Comparison of ENCODE assay signal across 23 cellular contexts in genomic region chr3:78847603-78848002, GRCh38.
A peak's percentile ranks its signal among the peaks of the same experiment; 100 is the strongest.
DNase-seq lines count a peak whose midpoint lies in the region; ATAC-seq, FAIRE-seq and TF ChIP-seq lines count a peak whose summit lies in the region.
"Had no signal": no experiment of that assay in that cellular context is flagged by ENCODE, and none has a peak within 500 bp of the region (broad histone marks: within the 10 kb centered on the region; RNA-seq: fewer than 3 reads in every experiment).

No MANE protein-coding gene starts in this region.

- H3K9me3 Mint-ChIP-seq in mesothelial cell of epicardium: no peaks in the 10 kb centered on the region
- H3K9me3 Mint-ChIP-seq: HFFc6 had no signal

- in situ Hi-C loops in HepG2 (cut with HindIII; ENCODE audit: extremely low pct_ligation_motif_present, low pct_unique_long_range_greater_than_20kb): no loop called here

- peak overlapping the region; percentile 80 for H3K27ac Mint-ChIP-seq in mesothelial cell of epicardium
- H3K27ac Mint-ChIP-seq: CD4-positive, CD25-positive, alpha-beta regulatory T cell; CD8-positive, alpha-beta memory T cell had no signal

- peaks cover 57% of the 10 kb centered on the region for H3K4me1 Mint-ChIP-seq in mesothelial cell of epicardium
- H3K4me1 Mint-ChIP-seq: CD8-positive, alpha-beta memory T cell had no signal

- TF ChIP-seq RAD21 in HepG2 (CRISPR knock-in tag; IDR thresholded peaks at IDR 0.05): no peak

- H3K9me3 ChIP-seq in HepG2 (ENCODE audit: low read length) (no peaks in the 10 kb centered on the region), right lobe of liver (no peaks in the 10 kb centered on the region), keratinocyte (ENCODE audit: control insufficient read depth, low read depth, low read length) (no peaks in the 10 kb centered on the region)
- H3K9me3 ChIP-seq: BE2C had no signal

- ATAC-seq in HepG2 (no peak), right lobe of liver (no peak)
- ATAC-seq: GM12878, HCT116 had no signal

- H3K36me3 ChIP-seq in HepG2 (replicated peaks in 1 of 2; ENCODE audit: control insufficient read depth in 1 of 2, insufficient read depth in 2 of 2, low read length in 2 of 2): no peaks in the 10 kb centered on the region; a peak in 1 of 5 replicates
- no peaks in the 10 kb centered on the region for H3K36me3 ChIP-seq in right lobe of liver
- H3K36me3 ChIP-seq in keratinocyte (ENCODE audit: control insufficient read depth in 2 of 2, extremely low read depth in 1 of 2, insufficient read depth in 2 of 2, low read length in 2 of 2): no peaks in the 10 kb centered on the region
- H3K36me3 ChIP-seq: BE2C had no signal

- H3K27ac ChIP-seq in HepG2 (ENCODE audit: extremely low read length, insufficient read depth, low read length) (peak overlapping the region; percentile 90), right lobe of liver (no peak overlapping the region), keratinocyte (ENCODE audit: control insufficient read depth, insufficient read depth, low read length) (no peak overlapping the region)
- H3K27ac ChIP-seq: HL-60 had no signal

- H4K20me1 ChIP-seq in HepG2 (ENCODE audit: insufficient read depth, low read length) (no peaks in the 10 kb centered on the region), keratinocyte (ENCODE audit: control insufficient read depth, extremely low read depth, insufficient read depth, low read length) (no peaks in the 10 kb centered on the region)

- H3K27me3 Mint-ChIP-seq in mesothelial cell of epicardium (ENCODE audit: low read depth): no peaks in the 10 kb centered on the region
- H3K27me3 Mint-ChIP-seq: CD4-positive, CD25-positive, alpha-beta regulatory T cell; CD8-positive, alpha-beta memory T cell had no signal

- no peak for DNase-seq in HepG2 (ENCODE audit: low spot score)
- DNase-seq in right lobe of liver: no peak
- no peak for DNase-seq in keratinocyte (ENCODE audit: low read depth, low spot score)
- no peak for DNase-seq in mesothelial cell of epicardium (ENCODE audit: low spot score in 2 of 2, unreplicated experiment in 2 of 2)
- DNase-seq in NCI-H69 (lab: John Stamatoyannopoulos, UW): no peak
- no peak for DNase-seq in central memory CD4-positive, alpha-beta T cell
- no peak for DNase-seq in SIG-M5 (lab: John Stamatoyannopoulos, UW)
- DNase-seq: 8988T; BE2C; C1 segment of cervical spinal cord; CD4-positive, CD25-positive, alpha-beta regulatory T cell; CD8-positive, alpha-beta memory T cell; COR-L47; DMS 273 treated with DMSO at 0.1 percent for 48 hours; DMS53; DND-41; EL; GOT3; H7; HFFc6 had no signal

- H3K79me2 ChIP-seq in HepG2 (ENCODE audit: insufficient read depth, low read length) (peaks cover 56% of the 10 kb centered on the region), keratinocyte (ENCODE audit: control insufficient read depth, insufficient read depth, low read length) (no peaks in the 10 kb centered on the region)

- H3K4me1 ChIP-seq in HepG2 (ENCODE audit: insufficient read depth, low read length) (peaks cover 81% of the 10 kb centered on the region), right lobe of liver (peaks cover 0 to 44% (median 8%) of the 10 kb centered on the region in 4 donors), keratinocyte (ENCODE audit: control insufficient read depth, extremely low read depth, insufficient read depth, low read length) (peaks cover 16% of the 10 kb centered on the region)

- TF ChIP-seq POLR2A in HepG2 (IDR thresholded peaks at IDR 0.05; ENCODE audit: insufficient read depth in 1 of 2, low read depth in 2 of 2, low read length in 2 of 2) (no peak), right lobe of liver (IDR thresholded peaks at IDR 0.05) (no peak)

- intact Hi-C loops in HepG2 (cut with micrococcal nuclease; ENCODE audit: unreplicated experiment) (loop anchor here (2.0 to 5.0 kb wide), 5 partner anchors 15 to 140 kb away; no protein-coding TSS in a partner anchor), right lobe of liver (cut with DNase I) (no loop called here)

- no peak overlapping the region for H3K4me3 Mint-ChIP-seq in mesothelial cell of epicardium
- H3K4me3 Mint-ChIP-seq: CD8-positive, alpha-beta memory T cell had no signal

- FAIRE-seq in HepG2 (lab: Jason Lieb, UNC): no peak
- no peak for FAIRE-seq in keratinocyte (lab: Jason Lieb, UNC)
- FAIRE-seq: GM12878 had no signal

- CTCF ChIA-PET in HepG2 (lab: Yijun Ruan, JAX; ENCODE audit: low intra/inter-chr PET ratio, low total read pairs): no interaction called here

- no peak for TF ChIP-seq CTCF in HepG2 (CRISPR knock-in tag; IDR thresholded peaks at IDR 0.05)
- TF ChIP-seq CTCF in right lobe of liver (IDR thresholded peaks at IDR 0.05): no peak
- TF ChIP-seq CTCF in keratinocyte (optimal IDR thresholded peaks at IDR 0.05 in 1 of 3, IDR thresholded peaks at IDR 0.05 in 1 of 3, conservative IDR thresholded peaks at IDR 0.05 in 1 of 3; ENCODE audit: extremely low read depth in 1 of 3, insufficient read depth in 2 of 3, low read length in 3 of 3): no peak
- TF ChIP-seq CTCF in mesothelial cell of epicardium (IDR thresholded peaks at IDR 0.05; ENCODE audit: unreplicated experiment): no peak

- dilution Hi-C loops in keratinocyte (cut with MboI; ENCODE audit: extremely low pct_ligation_motif_present, low sequenced_read_pairs): no loop called here

- POLR2A ChIA-PET in HepG2 (lab: Yijun Ruan, JAX): interaction anchor here (0.7 to 1.4 kb wide), 2 partner anchors 10 to 72 kb away, joined by 5 read pairs; no protein-coding TSS in a partner anchor

- no TSS peak for BruUV-seq in HepG2 (replicated peaks; lab: Mats Ljungman, UMichigan)

- no peaks in the 10 kb centered on the region for H3K36me3 Mint-ChIP-seq in mesothelial cell of epicardium
- H3K36me3 Mint-ChIP-seq: CD4-positive, CD25-positive, alpha-beta regulatory T cell; CD8-positive, alpha-beta memory T cell had no signal

- H3K27me3 ChIP-seq in HepG2 (ENCODE audit: control insufficient read depth in 1 of 2, insufficient read depth in 2 of 2, low read length in 2 of 2) (no peaks in the 10 kb centered on the region), right lobe of liver (no peaks in the 10 kb centered on the region), keratinocyte (ENCODE audit: control insufficient read depth, extremely low read depth, insufficient read depth, low read length) (no peaks in the 10 kb centered on the region)
- H3K27me3 ChIP-seq: BE2C had no signal

- no peak overlapping the region for H3K9ac ChIP-seq in HepG2 (ENCODE audit: insufficient read depth, low read depth, low read length)
- H3K9ac ChIP-seq in keratinocyte (ENCODE audit: control insufficient read depth, extremely low read depth, insufficient read depth, low read length): no peak overlapping the region

- no peak overlapping the region for H2AFZ ChIP-seq in HepG2 (ENCODE audit: low read length)
- H2AFZ ChIP-seq in keratinocyte (ENCODE audit: control insufficient read depth, low read length): no peak overlapping the region

- 87% methylated on average over 3 of the region's 3 CpGs for WGBS in HepG2 (ENCODE audit: low lambda C conversion rate)
- WGBS in right lobe of liver (ENCODE audit: insufficient coverage, low coverage, low lambda C conversion rate, missing lambda C conversion rate): 72% methylated on average over 3 of the region's 3 CpGs

- no peak overlapping the region for H3K4me2 ChIP-seq in HepG2 (ENCODE audit: low read depth, low read length)
- peak overlapping the region; percentile 11 for H3K4me2 ChIP-seq in keratinocyte (ENCODE audit: control insufficient read depth, extremely low read depth, insufficient read depth, low read depth, low read length)

- TF ChIP-seq EP300 in HepG2 (IDR thresholded peaks at IDR 0.05; ENCODE audit: low read depth in 2 of 2, low read length in 2 of 2): no peak
- no peak for TF ChIP-seq EP300 in HepG2 (CRISPR knock-in tag; IDR thresholded peaks at IDR 0.05; ENCODE audit: borderline replicate concordance)

- no peaks in the 10 kb centered on the region for H3K9me1 ChIP-seq in keratinocyte (ENCODE audit: control insufficient read depth, extremely low read depth, insufficient read depth, low read length)

- no peak overlapping the region for H3K4me3 ChIP-seq in HepG2 (replicated peaks in 1 of 3; ENCODE audit: insufficient read depth in 1 of 3, low read depth in 2 of 3, low read length in 3 of 3)
- no peak overlapping the region for H3K4me3 ChIP-seq in right lobe of liver
- no peak overlapping the region for H3K4me3 ChIP-seq in keratinocyte (ENCODE audit: control insufficient read depth in 2 of 3, extremely low read depth in 1 of 3, insufficient read depth in 2 of 3, low read depth in 1 of 3, low read length in 3 of 3)
- H3K4me3 ChIP-seq: GM12878 had no signal

TF ChIP-seq in HepG2, 621 proteins besides CTCF, POLR2A, EP300 and RAD21:
- no peak for TF ChIP-seq RFXAP (CRISPR knock-in tag; IDR thresholded peaks at IDR 0.05; ENCODE audit: borderline replicate concordance)
- no peak for TF ChIP-seq BHLHE40 (IDR thresholded peaks at IDR 0.05; ENCODE audit: low read length)
- no peak for TF ChIP-seq GLI4 (CRISPR knock-in tag; IDR thresholded peaks at IDR 0.05; ENCODE audit: borderline replicate concordance)
- TF ChIP-seq ZNF329 (CRISPR knock-in tag; IDR thresholded peaks at IDR 0.05; ENCODE audit: low read depth): no peak
- no peak for TF ChIP-seq DRAP1 (CRISPR knock-in tag; IDR thresholded peaks at IDR 0.05)
- no peak for TF ChIP-seq ZNF674 (CRISPR knock-in tag; IDR thresholded peaks at IDR 0.05; ENCODE audit: low read depth)
- TF ChIP-seq FOXA3 (CRISPR knock-in tag; IDR thresholded peaks at IDR 0.05): no peak
- TF ChIP-seq ZNF550 (CRISPR knock-in tag; IDR thresholded peaks at IDR 0.05; ENCODE audit: borderline replicate concordance): no peak
- TF ChIP-seq ZNF296 (CRISPR knock-in tag; conservative IDR thresholded peaks at IDR 0.05): no peak
- no peak for TF ChIP-seq RFX5 (IDR thresholded peaks at IDR 0.05; ENCODE audit: low read depth, low read length)
TF ChIP-seq in HepG2: peak in this region for 0.
